16 cellular contexts compared by ENCODE assay signal in genomic region chr9:131217321-131218031, GRCh38.
"Had no signal": no experiment of that assay in that cellular context is flagged by ENCODE, and none has a peak within 500 bp of the region (broad histone marks: within the 10 kb centered on the region; RNA-seq: fewer than 3 reads in every experiment).

No MANE protein-coding gene starts in this region.

- H3K4me1 ChIP-seq: ascending aorta, pancreas had no signal

- H3K9me3 ChIP-seq: ascending aorta, neutrophil, pancreas had no signal

- H3K27ac ChIP-seq: ascending aorta, neutrophil, pancreas, VCaP had no signal

- H3K27me3 ChIP-seq: ascending aorta, heart right ventricle, neutrophil, pancreas had no signal

- DNase-seq: activated CD4-positive, CD25-positive, alpha-beta regulatory T cell treated with anti-CD3 and anti-CD28 coated beads, Interleukin-2, amount 50 U/mL, for 72 hours; activated CD8-positive, alpha-beta memory T cell treated with anti-CD3 and anti-CD28 coated beads for 24 hours; activated CD8-positive, alpha-beta memory T cell treated with anti-CD3 and anti-CD28 coated beads, Interleukin-2, amount 50 U/mL, for 48 hours; activated gamma-delta T cell; cerebellar nuclear complex; cortex of kidney; effector CD4-positive, alpha-beta T cell; heart right ventricle; pancreas; stimulated activated naive B cell treated with anti-CD40 and anti-IgM and Interleukin-4, amounts not matched to agents 10 μg/mL and 1 μg/mL and 100 μg/mL, for 72 hours; T-helper 2 cell had no signal

- ATAC-seq: esophagus mucosa; natural killer cell treated with Interleukin-12 subunit alpha and Interleukin-12 subunit beta and Interleukin-15 and Interleukin-18, amount 100 ng/mL, for 72 hours; pancreas; stimulated activated naive B cell treated with anti-CD40 and anti-IgM and Interleukin-4, amounts not matched to agents 10 μg/mL and 1 μg/mL and 100 μg/mL, for 72 hours had no signal

- H3K4me3 ChIP-seq: ascending aorta, heart right ventricle, pancreas had no signal
